Comparison of ENCODE assay signal across 10 cellular contexts in genomic region chr2:223759569-223760430, GRCh38.
DNase-seq lines count a peak whose midpoint lies in the region; ATAC-seq, FAIRE-seq and TF ChIP-seq lines count a peak whose summit lies in the region.
"Had no signal": no experiment of that assay in that cellular context is flagged by ENCODE, and none has a peak within 500 bp of the region (broad histone marks: within the 10 kb centered on the region; RNA-seq: fewer than 3 reads in every experiment).

No MANE protein-coding gene starts in this region.

- DNase-seq in Calu3 (peak; percentile 68), NCI-H460 (ENCODE audit: extremely low read depth, low read depth) (peak; percentile 6), breast epithelium (ENCODE audit: low spot score in 2 of 2) (peak in 1 of 2 donors; percentile 23), OCI-M1 (lab: John Stamatoyannopoulos, UW) (no peak), epidermal melanocyte (ENCODE audit: insufficient read length, low spot score) (no peak), frontal cortex (ENCODE audit: low spot score in 2 of 2) (no peak)
- DNase-seq in naive thymus-derived CD4-positive, alpha-beta T cell: no peak
- DNase-seq: colonic mucosa had no signal

- H3K27ac Mint-ChIP-seq in Calu3 (ENCODE audit: unreplicated experiment): peak overlapping the region; percentile 99
- H3K27ac Mint-ChIP-seq in naive thymus-derived CD4-positive, alpha-beta T cell: peak overlapping the region in 1 of 9 donors; percentile 87

- FAIRE-seq in frontal cortex (lab: Jason Lieb, UNC): no peak
- FAIRE-seq: G401.6 had no signal

- no peaks in the 10 kb centered on the region for H3K9me3 ChIP-seq in breast epithelium
- H3K9me3 ChIP-seq in naive thymus-derived CD4-positive, alpha-beta T cell (ENCODE audit: control insufficient read depth in 2 of 3, low read length in 3 of 3): no peaks in the 10 kb centered on the region
- H3K9me3 ChIP-seq: colonic mucosa had no signal

- H3K4me1 ChIP-seq in breast epithelium: no peaks in the 10 kb centered on the region
- peaks cover 0 to 29% of the 10 kb centered on the region in 2 donors for H3K4me1 ChIP-seq in naive thymus-derived CD4-positive, alpha-beta T cell (ENCODE audit: control insufficient read depth in 2 of 2, insufficient read depth in 2 of 2, low read length in 2 of 2)
- H3K4me1 ChIP-seq: colonic mucosa had no signal

- no peaks in the 10 kb centered on the region for H3K27me3 Mint-ChIP-seq in Calu3 (ENCODE audit: unreplicated experiment)
- no peaks in the 10 kb centered on the region for H3K27me3 Mint-ChIP-seq in naive thymus-derived CD4-positive, alpha-beta T cell

- H3K9me3 Mint-ChIP-seq in Calu3 (ENCODE audit: low read depth, unreplicated experiment): no peaks in the 10 kb centered on the region
- no peaks in the 10 kb centered on the region for H3K9me3 Mint-ChIP-seq in naive thymus-derived CD4-positive, alpha-beta T cell

- peaks cover 55% of the 10 kb centered on the region for H3K4me1 Mint-ChIP-seq in Calu3 (ENCODE audit: low read depth, unreplicated experiment)
- H3K4me1 Mint-ChIP-seq in naive thymus-derived CD4-positive, alpha-beta T cell: peaks cover 0 to 25% (median 4%) of the 10 kb centered on the region in 7 donors

- no peak for ATAC-seq in naive thymus-derived CD4-positive, alpha-beta T cell
- no peak for ATAC-seq in GM21737 (IDR thresholded peaks at IDR 0.05; ENCODE audit: unreplicated experiment)

- intact Hi-C loops in Calu3 (cut with micrococcal nuclease; ENCODE audit: unreplicated experiment) (loop anchor here (1.0 to 2.0 kb wide), 4 partner anchors 38 to 101 kb away; no protein-coding TSS in a partner anchor), breast epithelium (cut with DNase I; ENCODE audit: low total_unique reads) (no loop called here)
- intact Hi-C loops in naive thymus-derived CD4-positive, alpha-beta T cell (cut with micrococcal nuclease): loop anchor here in 1 of 2 donors (2.0 to 5.0 kb wide), 2 partner anchors 32 to 61 kb away; no protein-coding TSS in a partner anchor

- CTCF ChIA-PET in Calu3 (lab: Charles Lee): interaction anchor here (0.6 to 2.6 kb wide), 12 partner anchors 10 to 788 kb away, joined by 3 to 43 read pairs (median 7); no protein-coding TSS in a partner anchor
- CTCF ChIA-PET in naive thymus-derived CD4-positive, alpha-beta T cell (lab: Charles Lee): no interaction called here

- no peaks in the 10 kb centered on the region for H3K36me3 ChIP-seq in breast epithelium
- no peaks in the 10 kb centered on the region for H3K36me3 ChIP-seq in naive thymus-derived CD4-positive, alpha-beta T cell (ENCODE audit: control insufficient read depth in 2 of 3, insufficient read depth in 3 of 3, low read length in 3 of 3)
- H3K36me3 ChIP-seq: colonic mucosa had no signal

- peak overlapping the region; percentile 55 to 76 for H3K27ac ChIP-seq in breast epithelium
- no peak overlapping the region for H3K27ac ChIP-seq in naive thymus-derived CD4-positive, alpha-beta T cell (ENCODE audit: low read depth, low read length)
- H3K27ac ChIP-seq: colonic mucosa had no signal

- H3K4me3 Mint-ChIP-seq in Calu3 (ENCODE audit: low read depth, unreplicated experiment): peak overlapping the region; percentile 55
- H3K4me3 Mint-ChIP-seq in naive thymus-derived CD4-positive, alpha-beta T cell: no peak overlapping the region

- H3K36me3 Mint-ChIP-seq in Calu3 (ENCODE audit: insufficient read depth, unreplicated experiment): peaks cover 64% of the 10 kb centered on the region
- H3K36me3 Mint-ChIP-seq in naive thymus-derived CD4-positive, alpha-beta T cell: peaks cover 0 to 3% (median 0%) of the 10 kb centered on the region in 5 donors

- TF ChIP-seq POLR2A in breast epithelium (IDR thresholded peaks at IDR 0.05): no peak

- POLR2A ChIA-PET in naive thymus-derived CD4-positive, alpha-beta T cell (lab: Charles Lee): no interaction called here

- H3K27me3 ChIP-seq in breast epithelium: no peaks in the 10 kb centered on the region
- no peaks in the 10 kb centered on the region for H3K27me3 ChIP-seq in naive thymus-derived CD4-positive, alpha-beta T cell (ENCODE audit: control insufficient read depth in 2 of 2, insufficient read depth in 2 of 2, low read length in 2 of 2)
- H3K27me3 ChIP-seq: colonic mucosa had no signal

- no peak overlapping the region for H3K4me3 ChIP-seq in breast epithelium
- peak overlapping the region; percentile 2 for H3K4me3 ChIP-seq in naive thymus-derived CD4-positive, alpha-beta T cell (ENCODE audit: low read length)
- H3K4me3 ChIP-seq: colonic mucosa had no signal

- BruUV-seq in Calu3 (replicated peaks; lab: Mats Ljungman, UMichigan): TSS peak; percentile 77

- TF ChIP-seq CTCF in Calu3 (IDR thresholded peaks at IDR 0.05; ENCODE audit: unreplicated experiment) (no peak), breast epithelium (IDR thresholded peaks at IDR 0.05) (no peak)

Comparison
In these comparisons a context has a peak if more than half of its experiments do, and no peak if none do; other contexts are left out.
1. DNase-seq: peak in Calu3 (single experiment) and NCI-H460 (single experiment); none in naive thymus-derived CD4-positive, alpha-beta T cell (0 of 9), OCI-M1 (single experiment), epidermal melanocyte (single experiment) and frontal cortex (0 of 2).